In the genomic region with DNA sequence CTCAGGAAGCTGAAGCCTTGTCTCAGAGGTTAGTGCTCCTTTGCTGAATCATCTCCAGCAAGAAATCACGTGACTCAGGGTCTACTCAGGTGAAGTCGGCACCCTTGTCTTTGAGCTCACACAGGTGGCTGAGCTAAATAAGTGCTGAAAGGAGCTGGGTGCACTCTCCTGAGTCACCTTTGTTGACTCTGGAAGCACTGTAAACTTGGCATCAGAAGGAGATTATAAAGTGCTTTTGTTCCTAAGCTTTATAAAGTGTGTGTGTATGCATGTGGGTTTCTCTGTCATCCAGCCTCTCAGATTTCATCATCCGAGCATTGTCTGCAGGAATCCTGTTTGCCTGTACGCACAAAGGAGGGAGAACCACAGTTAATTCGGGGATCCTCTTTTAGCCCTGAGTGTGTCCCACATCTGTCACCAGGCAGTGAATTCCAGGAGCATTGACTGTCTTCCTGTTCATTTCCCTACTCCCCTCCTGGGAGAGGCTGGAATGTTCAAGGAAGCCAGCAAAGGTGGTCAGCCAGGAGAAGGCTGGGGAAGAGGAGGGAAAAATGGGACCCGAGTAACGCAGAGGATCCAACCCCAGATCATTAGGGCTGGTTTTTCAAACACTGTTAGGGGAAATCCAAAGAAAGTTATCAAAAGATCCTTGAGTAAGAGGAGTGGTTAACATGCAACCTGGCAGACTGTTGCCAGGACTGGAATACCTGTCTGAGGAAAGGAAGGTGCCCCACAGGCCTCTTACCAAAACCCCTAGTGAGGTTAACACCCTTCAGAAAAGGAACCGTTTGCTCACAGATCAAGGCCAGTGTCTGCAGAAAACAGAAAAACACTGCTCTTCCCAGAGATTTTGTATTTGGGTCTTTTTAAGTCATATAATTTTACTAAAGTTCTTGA, we compare ENCODE assay signal across 8 cellular contexts.
DNase-seq lines count a peak whose midpoint lies in the region; ATAC-seq, FAIRE-seq and TF ChIP-seq lines count a peak whose summit lies in the region.

No MANE protein-coding gene starts in this region.

- peak overlapping the region; percentile 59 for H2AFZ ChIP-seq in K562 (ENCODE audit: low read depth, low read length)

- no peaks in the 10 kb centered on the region for H3K36me3 ChIP-seq in K562 (ENCODE audit: control insufficient read depth, insufficient read depth, low read length)

- TF ChIP-seq EP300 in K562 (IDR thresholded peaks at IDR 0.05; ENCODE audit: low read length): no peak

- no peak overlapping the region for H3K9ac ChIP-seq in K562 (ENCODE audit: insufficient read depth in 1 of 2, low read depth in 2 of 2, low read length in 2 of 2)

- TF ChIP-seq CTCF in K562 (IDR thresholded peaks at IDR 0.05 in 2 of 3, conservative IDR thresholded peaks at IDR 0.05 in 1 of 3; ENCODE audit: insufficient read depth in 2 of 3, low read depth in 1 of 3, low read length in 3 of 3): no peak

- CTCF ChIA-PET in K562 (lab: Yijun Ruan, JAX; ENCODE audit: low intra/inter-chr PET ratio): no interaction called here

- no peak overlapping the region for H3K4me3 ChIP-seq in K562

- BruUV-seq in K562 (replicated peaks; lab: Mats Ljungman, UMichigan): no TSS peak

- H3K27ac ChIP-seq in K562 (ENCODE audit: extremely low read depth, low read depth, low read length): no peak overlapping the region

- peaks cover 0 to 11% of the 10 kb centered on the region in 2 experiments; a peak in 2 of 5 replicates for H3K4me1 ChIP-seq in K562 (replicated peaks in 1 of 2; ENCODE audit: control insufficient read depth in 2 of 2, insufficient read depth in 2 of 2, low read length in 2 of 2)

- POLR2A ChIA-PET in K562 (lab: Yijun Ruan, JAX): interaction anchor here (0.6 to 1.2 kb wide), 3 partner anchors 14 to 233 kb away, joined by 3 to 10 read pairs (median 4); no protein-coding TSS in a partner anchor

- ATAC-seq in Right ventricle myocardium inferior (peak; percentile 68), K562 (peak; percentile 89), GM19397 (IDR thresholded peaks at IDR 0.05; ENCODE audit: unreplicated experiment) (no peak)

- intact Hi-C loops in Right ventricle myocardium inferior (cut with DNase I): no loop called here
- intact Hi-C loops in cardiac septum (cut with DNase I): no loop called here
- intact Hi-C loops in K562 (cut with micrococcal nuclease): no loop called here

- peak overlapping the region; percentile 75 for H3K27ac Mint-ChIP-seq in stimulated activated naive CD8-positive, alpha-beta T cell treated with anti-CD3 and anti-CD28 coated beads, Interleukin-15, Interleukin-2, amounts not matched to agents 100 ng/mL and 50 ng/mL, for 24 hours

- H3K27me3 Mint-ChIP-seq in stimulated activated naive CD8-positive, alpha-beta T cell treated with anti-CD3 and anti-CD28 coated beads, Interleukin-15, Interleukin-2, amounts not matched to agents 100 ng/mL and 50 ng/mL, for 24 hours: no peaks in the 10 kb centered on the region

- peaks cover 66% of the 10 kb centered on the region for H3K4me1 Mint-ChIP-seq in stimulated activated naive CD8-positive, alpha-beta T cell treated with anti-CD3 and anti-CD28 coated beads, Interleukin-15, Interleukin-2, amounts not matched to agents 100 ng/mL and 50 ng/mL, for 24 hours (ENCODE audit: low read depth)

- peak overlapping the region; percentile 55 for H3K4me2 ChIP-seq in K562 (ENCODE audit: insufficient read depth, low read length)

- no peaks in the 10 kb centered on the region for H3K9me3 Mint-ChIP-seq in stimulated activated naive CD8-positive, alpha-beta T cell treated with anti-CD3 and anti-CD28 coated beads, Interleukin-15, Interleukin-2, amounts not matched to agents 100 ng/mL and 50 ng/mL, for 24 hours

- DNase-seq in Right ventricle myocardium inferior (ENCODE audit: missing footprints): no peak
- no peak for DNase-seq in cardiac septum (ENCODE audit: low spot score)
- DNase-seq in NCI-H774 (lab: John Stamatoyannopoulos, UW): peak; percentile 35
- peak in 3 of 4 experiments; percentile 7 to 27 (median 10) for DNase-seq in K562 (ENCODE audit: extremely low read depth in 1 of 4, low spot score in 3 of 4)
- DNase-seq in left kidney (ENCODE audit: low read depth, low spot score): peak; percentile 52
- DNase-seq in foreskin melanocyte: no peak

- FAIRE-seq in K562 (lab: Jason Lieb, UNC): peak; percentile 42

- H4K20me1 ChIP-seq in K562 (replicated peaks; ENCODE audit: control insufficient read depth, insufficient read depth, low read length): no peaks in the 10 kb centered on the region

- H3K79me2 ChIP-seq in K562 (ENCODE audit: control insufficient read depth, insufficient read depth, low read length): no peaks in the 10 kb centered on the region

- no peaks in the 10 kb centered on the region for H3K27me3 ChIP-seq in K562 (ENCODE audit: control insufficient read depth in 2 of 2, insufficient read depth in 2 of 2, low read length in 2 of 2)

- H3K9me1 ChIP-seq in K562 (ENCODE audit: control insufficient read depth, insufficient read depth, low read length): no peaks in the 10 kb centered on the region

- H3K4me3 Mint-ChIP-seq in stimulated activated naive CD8-positive, alpha-beta T cell treated with anti-CD3 and anti-CD28 coated beads, Interleukin-15, Interleukin-2, amounts not matched to agents 100 ng/mL and 50 ng/mL, for 24 hours: peak overlapping the region; percentile 27

- no peak for TF ChIP-seq RAD21 in K562 (CRISPR knock-in tag; conservative IDR thresholded peaks at IDR 0.05 in 1 of 2, IDR thresholded peaks at IDR 0.05 in 1 of 2)

- H3K9me3 ChIP-seq in K562 (replicated peaks; ENCODE audit: control insufficient read depth, insufficient read depth, low read depth, low read length): no peaks in the 10 kb centered on the region

- TF ChIP-seq POLR2A in K562 (conservative IDR thresholded peaks at IDR 0.05): no peak

- peaks cover 84% of the 10 kb centered on the region for H3K36me3 Mint-ChIP-seq in stimulated activated naive CD8-positive, alpha-beta T cell treated with anti-CD3 and anti-CD28 coated beads, Interleukin-15, Interleukin-2, amounts not matched to agents 100 ng/mL and 50 ng/mL, for 24 hours (ENCODE audit: low read depth)

- in situ Hi-C loops in K562 (cut with MboI): no loop called here

- 10% methylated on average over 5 of the region's 8 CpGs for WGBS in K562 (ENCODE audit: insufficient coverage, low coverage, missing lambda C conversion rate)

TF ChIP-seq in K562, 482 proteins besides CTCF, POLR2A, EP300 and RAD21 (continues in another document):
- TF ChIP-seq REST (CRISPR knock-in tag; IDR thresholded peaks at IDR 0.05; ENCODE audit: low read depth) (no peak), ZNF511 (CRISPR knock-in tag; IDR thresholded peaks at IDR 0.05) (no peak), ZZZ3 (IDR thresholded peaks at IDR 0.05) (no peak), SRSF3 (IDR thresholded peaks at IDR 0.05; ENCODE audit: insufficient read depth, low read length) (no peak), RCOR1 (IDR thresholded peaks at IDR 0.05; ENCODE audit: borderline replicate concordance in 1 of 2, low read depth in 2 of 2, low read length in 2 of 2) (no peak), ZNF311 (CRISPR knock-in tag; IDR thresholded peaks at IDR 0.05) (no peak), MNT (conservative IDR thresholded peaks at IDR 0.05) (no peak), C11orf30 (IDR thresholded peaks at IDR 0.05; ENCODE audit: low read depth) (peak; percentile 82; the same call in 1 of the 2 replicates), TRIM24 (IDR thresholded peaks at IDR 0.05) (no peak), TCF7 (IDR thresholded peaks at IDR 0.05; ENCODE audit: borderline replicate concordance) (no peak), ZNF347 (CRISPR knock-in tag; IDR thresholded peaks at IDR 0.05; ENCODE audit: low read depth) (no peak), TEAD1 (CRISPR knock-in tag; IDR thresholded peaks at IDR 0.05) (no peak)

Comparison
In these comparisons a context has a peak if more than half of its experiments do, and no peak if none do; other contexts are left out.
1. DNase-seq: peak in NCI-H774 (single experiment), K562 (3 of 4) and left kidney (single experiment); none in Right ventricle myocardium inferior (single experiment), cardiac septum (single experiment) and foreskin melanocyte (single experiment).